In genomic region chr11:67615455-67616430, GRCh38 we compare ENCODE assay signal across 8 cellular contexts. TPM values are rescaled to one million over a fixed set of nuclear protein-coding genes. Genes with fewer than 3 reads are reported as not detected.
A peak's percentile ranks its signal among the peaks of the same experiment; 100 is the strongest.
DNase-seq lines count a peak whose midpoint lies in the region; ATAC-seq and TF ChIP-seq lines count a peak whose summit lies in the region.

No MANE protein-coding gene starts in this region.

- no peak for TF ChIP-seq POLR2A in esophagus muscularis mucosa (IDR thresholded peaks at IDR 0.05; ENCODE audit: low read depth)

- H3K4me3 ChIP-seq in MG63, result no peak overlapping the region
- no peak overlapping the region for H3K4me3 ChIP-seq in esophagus muscularis mucosa
- no peak overlapping the region for H3K4me3 ChIP-seq in retinal pigment epithelial cell (ENCODE audit: low read length)

- peaks cover 2% of the 10 kb centered on the region; the same call in 1 of the 2 replicates for H3K36me3 ChIP-seq in MG63
- peaks cover 17 to 27% (median 23%) of the 10 kb centered on the region in 4 donors for H3K36me3 ChIP-seq in esophagus muscularis mucosa

- H3K27me3 ChIP-seq in MG63 (no peaks in the 10 kb centered on the region), esophagus muscularis mucosa (peaks cover 0 to 31% (median 10%) of the 10 kb centered on the region in 4 donors)

- H3K4me1 ChIP-seq in esophagus muscularis mucosa, result peaks cover 9 to 23% (median 15%) of the 10 kb centered on the region in 4 donors

- intact Hi-C loops in esophagus muscularis mucosa (cut with DNase I), result loop anchor here (10.0 kb wide), 1 partner anchor 99 kb away; no protein-coding TSS in a partner anchor

- ATAC-seq in HG03378 (IDR thresholded peaks at IDR 0.05; ENCODE audit: unreplicated experiment), result no peak
- no peak for ATAC-seq in GM21576 (IDR thresholded peaks at IDR 0.05; ENCODE audit: unreplicated experiment)

- no peak for TF ChIP-seq EP300 in esophagus muscularis mucosa (IDR thresholded peaks at IDR 0.05)

- TF ChIP-seq CTCF in esophagus muscularis mucosa (IDR thresholded peaks at IDR 0.05) (peak; percentile 13 to 45 (median 16)), retinal pigment epithelial cell (conservative IDR thresholded peaks at IDR 0.05; ENCODE audit: low read depth, low read length) (peak; percentile 68)

- no peak overlapping the region for H3K27ac ChIP-seq in esophagus muscularis mucosa (replicated peaks in 1 of 4)

- WGBS in esophagus muscularis mucosa, result 38% methylated on average over 31 of the region's 37 CpGs

- DNase-seq in GM03348 (ENCODE audit: low spot score), result peak; percentile 43
- DNase-seq in MG63, result peak; percentile 45
- DNase-seq in activated CD4-positive, alpha-beta T cell treated with anti-CD3 and anti-CD28 coated beads for 48 hours, result peak; percentile 85
- DNase-seq in esophagus muscularis mucosa (ENCODE audit: extremely low spot score), result no peak
- DNase-seq in retinal pigment epithelial cell (ENCODE audit: low read depth), result no peak
- DNase-seq in NCI-H187 treated with DMSO at 0.1 percent for 48 hours (lab: John Stamatoyannopoulos, UW), result no peak

- H3K9me3 ChIP-seq in MG63 (no peaks in the 10 kb centered on the region), esophagus muscularis mucosa (no peaks in the 10 kb centered on the region)

RNA-seq across cellular contexts. Expression of gene NDUFV1, which starts 9.0 kb away (rescaled TPM):
- total RNA-seq in MG63 (2014; rRNA removed; shearing (Covaris generic); ENCODE audit: low replicate concordance), result 274 and 469 TPM in 2 replicates
- 100 to 1,000 TPM; 196 to 252 (median 212) TPM for total RNA-seq in esophagus muscularis mucosa

RNA-seq across cellular contexts. Expression of gene NUDT8, which starts 14.0 kb away (rescaled TPM):
- total RNA-seq in MG63 (2014; rRNA removed; shearing (Covaris generic); ENCODE audit: low replicate concordance), result 15.0 TPM in 1 of 2 replicates, not detected in the other
- 1 to 10 TPM; 1.9 to 4.8 (median 3.5) TPM for total RNA-seq in esophagus muscularis mucosa

RNA-seq across cellular contexts. Expression of gene TBX10, which starts 23.8 kb away (rescaled TPM):
- not detected in 2 replicates for total RNA-seq in MG63 (2014; rRNA removed; shearing (Covaris generic); ENCODE audit: low replicate concordance)
- total RNA-seq in esophagus muscularis mucosa, result not detected

RNA-seq across cellular contexts. Expression of gene GSTP1, which starts 32.1 kb away (rescaled TPM):
- total RNA-seq in MG63 (2014; rRNA removed; shearing (Covaris generic); ENCODE audit: low replicate concordance), result 280 and 743 TPM in 2 replicates
- 100 to 1,000 TPM; 469 to 810 (median 596) TPM for total RNA-seq in esophagus muscularis mucosa

RNA-seq across cellular contexts. Expression of gene ACY3, which starts 34.8 kb away (rescaled TPM):
- total RNA-seq in MG63 (2014; rRNA removed; shearing (Covaris generic); ENCODE audit: low replicate concordance), result not detected in 2 replicates
- not detected for total RNA-seq in esophagus muscularis mucosa

Comparison
In these comparisons a context has a peak if more than half of its experiments do, and no peak if none do; other contexts are left out.
1. DNase-seq: peak in GM03348 (single experiment), MG63 (single experiment) and activated CD4-positive, alpha-beta T cell treated with anti-CD3 and anti-CD28 coated beads for 48 hours (single experiment); none in esophagus muscularis mucosa (single experiment), retinal pigment epithelial cell (single experiment) and NCI-H187 treated with DMSO at 0.1 percent for 48 hours (single experiment).